In the genomic region with DNA sequence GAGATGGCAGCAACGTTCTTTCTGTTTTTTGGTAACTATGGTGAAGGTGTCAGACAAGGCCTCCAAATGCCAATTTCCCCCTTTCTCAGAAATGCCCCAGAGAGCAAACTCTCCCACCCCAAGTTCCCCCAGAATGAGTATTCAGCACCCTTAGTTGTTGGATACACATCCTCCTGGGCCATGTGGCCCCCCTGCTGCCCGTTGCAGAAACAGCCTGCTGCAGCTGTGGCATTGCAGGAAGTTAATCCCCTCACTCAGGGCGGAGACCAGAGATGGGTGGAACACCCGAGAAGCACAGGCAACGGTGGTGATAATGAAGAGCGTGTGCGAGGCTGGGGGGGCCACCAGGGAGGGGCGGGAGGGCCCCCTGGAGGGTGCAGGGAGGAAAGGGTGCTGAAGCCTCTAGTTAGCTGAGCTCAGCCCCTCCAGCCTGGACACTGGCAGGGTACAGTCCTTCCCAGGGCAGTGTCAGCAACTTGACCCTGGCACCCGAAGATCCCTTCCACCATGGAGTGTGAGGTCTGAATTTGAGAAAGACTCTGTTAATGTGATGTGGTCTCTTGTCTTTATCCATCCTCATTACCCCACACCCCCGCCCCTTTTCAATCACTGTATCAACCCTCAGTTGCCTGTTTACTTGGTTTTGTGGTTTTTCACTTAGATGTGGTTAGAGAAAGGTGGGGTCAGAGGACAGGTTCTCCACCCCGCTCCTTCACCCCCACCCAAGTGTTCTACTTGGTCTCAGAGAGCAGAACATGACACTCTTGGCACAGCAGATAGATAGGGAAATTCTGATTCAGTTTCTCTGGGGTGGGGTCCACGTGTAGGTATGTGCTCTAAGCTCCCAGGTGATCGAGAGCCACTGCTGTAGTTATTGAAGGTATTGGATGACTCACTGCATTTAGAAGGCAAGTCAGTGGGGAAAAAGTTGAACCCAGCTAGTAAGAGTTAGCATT, we compare ENCODE assay signal across 11 cellular contexts.
A peak's percentile ranks its signal among the peaks of the same experiment; 100 is the strongest.
DNase-seq lines count a peak whose midpoint lies in the region; ATAC-seq and TF ChIP-seq lines count a peak whose summit lies in the region.
"Had no signal": no experiment of that assay in that cellular context is flagged by ENCODE, and none has a peak within 500 bp of the region (broad histone marks: within the 10 kb centered on the region; RNA-seq: fewer than 3 reads in every experiment).

No MANE protein-coding gene starts in this region.

- H3K4me2 ChIP-seq in KMS-11, result peak overlapping the region; percentile 88

- H3K36me3 ChIP-seq in KMS-11 (ENCODE audit: insufficient read depth), result no peaks in the 10 kb centered on the region
- H3K36me3 ChIP-seq: uterus had no signal

- H3K27ac ChIP-seq in KMS-11, result peak overlapping the region; percentile 87
- H3K27ac ChIP-seq: uterus had no signal

- peaks cover 6% of the 10 kb centered on the region for H3K36me3 Mint-ChIP-seq in activated naive CD8-positive, alpha-beta T cell

- ATAC-seq in omental fat pad (ENCODE audit: low FRiP score) (no peak), GM21723 (IDR thresholded peaks at IDR 0.05; ENCODE audit: unreplicated experiment) (no peak)

- no peaks in the 10 kb centered on the region for H4K20me1 ChIP-seq in KMS-11 (ENCODE audit: insufficient read depth)

- peak overlapping the region; percentile 14; the same call in 1 of the 2 replicates for H3K9ac ChIP-seq in KMS-11

- H2AFZ ChIP-seq in KMS-11 (ENCODE audit: low read depth), result no peak overlapping the region

- H3K27me3 Mint-ChIP-seq in activated naive CD8-positive, alpha-beta T cell, result no peaks in the 10 kb centered on the region

- H3K4me1 ChIP-seq in KMS-11 (ENCODE audit: low read depth, poor library complexity, severe bottlenecking), result peaks cover 84% of the 10 kb centered on the region

- peak; percentile 54 to 59 for DNase-seq in activated CD4-positive, alpha-beta T cell treated with anti-CD3 and anti-CD28 coated beads for 4 hours
- peak; percentile 16 to 66 for DNase-seq in stimulated activated CD4-positive, alpha-beta T cell treated with anti-CD3 and anti-CD28 coated beads, Interleukin-4, amount 100 ng/mL, for 4 hours
- no peak for DNase-seq in NCI-H526 (lab: John Stamatoyannopoulos, UW)
- no peak for DNase-seq in omental fat pad (ENCODE audit: low spot score)
- DNase-seq in COLO668 (lab: John Stamatoyannopoulos, UW; ENCODE audit: unreplicated experiment), result no peak
- DNase-seq: anterior cingulate cortex, NCI-H510A, uterus had no signal

- no peaks in the 10 kb centered on the region for H3K79me2 ChIP-seq in KMS-11 (ENCODE audit: insufficient read depth, low read depth)

- H3K4me1 Mint-ChIP-seq in activated naive CD8-positive, alpha-beta T cell (ENCODE audit: low read depth), result peaks cover 73% of the 10 kb centered on the region

- H3K27ac Mint-ChIP-seq in activated naive CD8-positive, alpha-beta T cell, result peak overlapping the region; percentile 91

- peaks cover 7% of the 10 kb centered on the region for H3K9me3 Mint-ChIP-seq in activated naive CD8-positive, alpha-beta T cell (ENCODE audit: low read depth)

- TF ChIP-seq CTCF in KMS-11 (conservative IDR thresholded peaks at IDR 0.05; ENCODE audit: low read depth, low read length) (no peak), omental fat pad (IDR thresholded peaks at IDR 0.05) (no peak)

- H3K4me3 ChIP-seq in KMS-11 (IDR thresholded peaks at IDR 0.05; ENCODE audit: insufficient read depth, low read depth, low read length), result no peak overlapping the region
- H3K4me3 ChIP-seq: uterus had no signal

- peak overlapping the region; percentile 83 for H3K4me3 Mint-ChIP-seq in activated naive CD8-positive, alpha-beta T cell

- no peaks in the 10 kb centered on the region for H3K27me3 ChIP-seq in KMS-11 (ENCODE audit: insufficient read depth, low read depth)
- H3K27me3 ChIP-seq: uterus had no signal

Comparison
In these comparisons a context has a peak if more than half of its experiments do, and no peak if none do; other contexts are left out.
1. DNase-seq: peak in activated CD4-positive, alpha-beta T cell treated with anti-CD3 and anti-CD28 coated beads for 4 hours (2 of 2) and stimulated activated CD4-positive, alpha-beta T cell treated with anti-CD3 and anti-CD28 coated beads, Interleukin-4, amount 100 ng/mL, for 4 hours (2 of 2); none in NCI-H526 (0 of 2), omental fat pad (single experiment) and COLO668 (single experiment).